In genomic region chr10:70567603-70568002, GRCh38 we compare ENCODE assay signal across 15 cellular contexts. TPM values are rescaled to one million over a fixed set of nuclear protein-coding genes. Genes with fewer than 3 reads are reported as not detected.
"Had no signal": no experiment of that assay in that cellular context is flagged by ENCODE, and none has a peak within 500 bp of the region (broad histone marks: within the 10 kb centered on the region; RNA-seq: fewer than 3 reads in every experiment).

No MANE protein-coding gene starts in this region.

- H3K36me3 Mint-ChIP-seq: activated naive CD4-positive, alpha-beta T cell treated with anti-CD3 and anti-CD28 coated beads, Interleukin-2, amount 50 U/mL, for 72 hours had no signal

- H3K36me3 ChIP-seq: breast epithelium, thyroid gland, uterus had no signal

- H3K27ac Mint-ChIP-seq: activated naive CD4-positive, alpha-beta T cell treated with anti-CD3 and anti-CD28 coated beads, Interleukin-2, amount 50 U/mL, for 72 hours had no signal

- H3K4me3 ChIP-seq: breast epithelium, esophagus muscularis mucosa, lower lobe of right lung, skin epidermis, thyroid gland, uterus had no signal

- H3K27me3 Mint-ChIP-seq: naive B cell had no signal

- H3K27me3 ChIP-seq: breast epithelium, esophagus muscularis mucosa, thyroid gland, uterus had no signal

- H3K9me3 Mint-ChIP-seq: activated naive CD4-positive, alpha-beta T cell treated with anti-CD3 and anti-CD28 coated beads, Interleukin-2, amount 50 U/mL, for 72 hours; naive B cell had no signal

- FAIRE-seq: endometrium had no signal

- ATAC-seq: activated naive CD4-positive, alpha-beta T cell treated with anti-CD3 and anti-CD28 coated beads, Interleukin-2, amount 50 U/mL, for 72 hours; left cardiac atrium; lower lobe of right lung had no signal

- H3K4me3 Mint-ChIP-seq: naive B cell had no signal

- DNase-seq: activated CD4-positive, alpha-beta T cell treated with anti-CD3 and anti-CD28 coated beads for 4 hours; hypothalamus; left cardiac atrium; lower lobe of right lung; naive B cell; retina; stimulated activated CD4-positive, alpha-beta T cell treated with anti-CD3 and anti-CD28 coated beads, Interleukin-4, amount 100 ng/mL, for 4 hours; thyroid gland; uterus had no signal

RNA-seq across cellular contexts. Expression of gene PRF1, which starts 34.9 kb away (rescaled TPM):
- total RNA-seq: fibroblast of villous mesenchyme had no signal
